15 cellular contexts compared by ENCODE assay signal in the genomic region with DNA sequence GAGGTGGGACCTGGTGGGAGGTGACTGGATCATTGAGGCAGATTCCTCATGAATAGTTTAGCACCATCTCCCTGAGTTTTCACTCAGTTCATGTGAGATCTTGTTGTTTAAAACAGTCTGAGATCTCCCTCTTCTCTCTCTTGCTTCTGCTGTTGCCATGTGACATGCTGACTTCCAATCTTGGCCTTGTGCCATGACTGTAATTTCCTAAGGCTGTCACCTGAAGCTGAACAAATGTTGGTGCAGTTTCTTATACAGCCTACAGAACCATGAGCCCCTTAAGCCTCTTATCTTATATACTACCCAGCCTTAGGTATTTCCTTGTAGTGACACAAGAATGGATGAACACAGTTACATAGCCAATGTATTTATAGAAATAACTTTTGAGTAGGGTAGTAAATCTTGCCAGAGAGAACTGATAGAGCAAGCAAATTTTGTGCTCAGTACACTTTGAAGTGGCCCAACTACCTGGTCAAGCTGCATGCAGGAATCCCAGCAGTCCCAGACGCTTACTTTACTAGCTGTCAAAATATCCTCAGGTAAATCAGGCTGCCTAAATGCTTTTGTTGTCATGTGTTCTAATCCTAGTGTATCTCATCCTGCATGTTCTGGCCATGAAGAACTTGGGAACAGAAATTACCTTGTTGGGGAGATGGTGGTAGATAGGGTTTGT.
DNase-seq lines count a peak whose midpoint lies in the region; ATAC-seq and TF ChIP-seq lines count a peak whose summit lies in the region.
"Had no signal": no experiment of that assay in that cellular context is flagged by ENCODE, and none has a peak within 500 bp of the region (broad histone marks: within the 10 kb centered on the region; RNA-seq: fewer than 3 reads in every experiment).

No MANE protein-coding gene starts in this region.

- H3K36me3 Mint-ChIP-seq in CD8-positive, alpha-beta T cell = no peaks in the 10 kb centered on the region
- H3K36me3 Mint-ChIP-seq: T-cell had no signal

- no peaks in the 10 kb centered on the region for H3K36me3 ChIP-seq in upper lobe of right lung
- H3K36me3 ChIP-seq in CD8-positive, alpha-beta T cell (ENCODE audit: insufficient read depth, low read length) = no peaks in the 10 kb centered on the region
- H3K36me3 ChIP-seq: lower lobe of right lung had no signal

- intact Hi-C loops in upper lobe of right lung (cut with DNase I) = no loop called here
- intact Hi-C loops in CD8-positive, alpha-beta T cell (cut with DNase I, micrococcal nuclease) = no loop called here

- H3K4me3 ChIP-seq in upper lobe of right lung = no peak overlapping the region
- H3K4me3 ChIP-seq in CD8-positive, alpha-beta T cell (ENCODE audit: low read depth, low read length) = no peak overlapping the region
- H3K4me3 ChIP-seq: lower lobe of right lung had no signal

- H3K27ac ChIP-seq in upper lobe of right lung = no peak overlapping the region
- H3K27ac ChIP-seq in CD8-positive, alpha-beta T cell (ENCODE audit: low read depth, low read length) = no peak overlapping the region
- H3K27ac ChIP-seq: lower lobe of right lung had no signal

- CTCF ChIA-PET in CD8-positive, alpha-beta T cell (lab: Charles Lee) = no interaction called here

- H3K27me3 Mint-ChIP-seq in CD8-positive, alpha-beta T cell (ENCODE audit: low read depth) = no peaks in the 10 kb centered on the region
- H3K27me3 Mint-ChIP-seq: T-cell had no signal

- no peaks in the 10 kb centered on the region for H3K4me1 Mint-ChIP-seq in CD8-positive, alpha-beta T cell (ENCODE audit: low read depth)
- H3K4me1 Mint-ChIP-seq: endodermal cell, T-cell had no signal

- H3K9me3 ChIP-seq in upper lobe of right lung = no peaks in the 10 kb centered on the region
- no peaks in the 10 kb centered on the region for H3K9me3 ChIP-seq in CD8-positive, alpha-beta T cell (ENCODE audit: low read length)
- H3K9me3 ChIP-seq: lower lobe of right lung had no signal

- peaks cover 10% of the 10 kb centered on the region for H3K9me3 Mint-ChIP-seq in CD8-positive, alpha-beta T cell

- H3K27me3 ChIP-seq in upper lobe of right lung = no peaks in the 10 kb centered on the region
- H3K27me3 ChIP-seq in CD8-positive, alpha-beta T cell (ENCODE audit: insufficient read depth, low read length) = no peaks in the 10 kb centered on the region

- no peak overlapping the region for H3K27ac Mint-ChIP-seq in CD8-positive, alpha-beta T cell
- H3K27ac Mint-ChIP-seq: endodermal cell, T-cell had no signal

- POLR2A ChIA-PET in CD8-positive, alpha-beta T cell (lab: Charles Lee) = no interaction called here

- peak; percentile 13 for DNase-seq in NCI-H510A treated with DMSO at 0.1 percent for 48 hours (lab: John Stamatoyannopoulos, UW)
- DNase-seq in NCI-H510A (lab: John Stamatoyannopoulos, UW) = no peak
- peak; percentile 65 for DNase-seq in OCI-M1 (lab: John Stamatoyannopoulos, UW)
- peak; percentile 7 for DNase-seq in kidney glomerular epithelial cell (lab: John Stamatoyannopoulos, UW)
- DNase-seq in upper lobe of right lung = no peak
- DNase-seq in CD8-positive, alpha-beta T cell = no peak
- no peak for DNase-seq in GM13976 (ENCODE audit: low spot score)
- no peak for DNase-seq in activated CD4-positive, alpha-beta T cell treated with anti-CD3 and anti-CD28 coated beads, Interleukin-2, amount 50 U/mL, for 1 hour
- DNase-seq: activated CD4-positive, alpha-beta T cell treated with anti-CD3 and anti-CD28 coated beads for 1 hour; aorta; endodermal cell; glutamatergic neuron; lower lobe of right lung; occipital lobe; T-cell had no signal

- ATAC-seq in upper lobe of right lung = peak; percentile 56
- no peak for ATAC-seq in CD8-positive, alpha-beta T cell
- ATAC-seq: T-cell had no signal

- H3K4me1 ChIP-seq in upper lobe of right lung = peaks cover 13% of the 10 kb centered on the region
- H3K4me1 ChIP-seq in CD8-positive, alpha-beta T cell (ENCODE audit: insufficient read depth, low read length) = no peaks in the 10 kb centered on the region

- no peak overlapping the region for H3K4me3 Mint-ChIP-seq in CD8-positive, alpha-beta T cell
- H3K4me3 Mint-ChIP-seq: endodermal cell, T-cell had no signal

- in situ Hi-C loops in GM13976 (cut with MboI; ENCODE audit: low sequenced_read_pairs, unreplicated experiment) = no loop called here

- TF ChIP-seq CTCF in upper lobe of right lung (IDR thresholded peaks at IDR 0.05) = no peak
- no peak for TF ChIP-seq CTCF in CD8-positive, alpha-beta T cell (IDR thresholded peaks at IDR 0.05)
- no peak for TF ChIP-seq CTCF in GM13976 (IDR thresholded peaks at IDR 0.05; ENCODE audit: borderline replicate concordance, control extremely low read depth, extremely low read depth, insufficient read depth, missing control alignments)

Comparison
In these comparisons a context has a peak if more than half of its experiments do, and no peak if none do; other contexts are left out.
1. DNase-seq: peak in NCI-H510A treated with DMSO at 0.1 percent for 48 hours (single experiment), OCI-M1 (single experiment) and kidney glomerular epithelial cell (single experiment); none in NCI-H510A (single experiment), upper lobe of right lung (single experiment), CD8-positive, alpha-beta T cell (0 of 7), GM13976 (single experiment) and activated CD4-positive, alpha-beta T cell treated with anti-CD3 and anti-CD28 coated beads, Interleukin-2, amount 50 U/mL, for 1 hour (single experiment).